ENCODE assay signal across 18 cellular contexts in the genomic region with DNA sequence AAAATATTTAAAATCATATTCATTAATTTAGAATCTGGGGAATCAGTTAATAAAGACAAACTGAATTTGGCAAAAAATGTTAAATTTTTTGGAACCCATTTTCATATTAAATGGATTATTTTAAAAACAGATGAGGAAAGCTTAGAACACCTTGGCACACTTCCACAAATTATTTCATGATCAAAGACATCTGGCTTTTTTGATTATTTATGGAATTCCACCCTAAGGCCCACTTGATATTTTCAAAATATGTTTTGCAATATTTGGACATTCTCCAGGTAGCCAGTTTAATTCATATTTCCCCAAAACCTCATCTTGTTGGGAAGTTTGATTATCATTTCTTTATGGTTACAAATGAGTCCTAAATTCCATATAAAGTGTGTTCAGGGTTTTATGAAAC.
"Had no signal": no experiment of that assay in that cellular context is flagged by ENCODE, and none has a peak within 500 bp of the region (broad histone marks: within the 10 kb centered on the region; RNA-seq: fewer than 3 reads in every experiment).

No MANE protein-coding gene starts in this region.

- DNase-seq: cortex of kidney; effector memory CD4-positive, alpha-beta T cell; gastrocnemius medialis; glutamatergic neuron; islet precursor cell; mucosa of descending colon; naive thymus-derived CD8-positive, alpha-beta T cell; posterior cingulate gyrus; stimulated activated CD4-positive, alpha-beta T cell treated with anti-CD3 and anti-CD28 coated beads, Interleukin-2, amount 100 ng/mL, for 24 hours; stimulated activated naive CD4-positive, alpha-beta T cell; stomach; substantia nigra; trophoblast cell had no signal

- H3K36me3 ChIP-seq: gastrocnemius medialis, neutrophil, stomach had no signal

- ATAC-seq: esophagus mucosa; gastrocnemius medialis; left lobe of liver; mucosa of descending colon; naive thymus-derived CD8-positive, alpha-beta T cell; sciatic nerve had no signal

- H3K4me3 ChIP-seq: gastrocnemius medialis, mucosa of descending colon, skin epidermis, stomach had no signal

- H3K9me3 ChIP-seq: gastrocnemius medialis, mucosa of descending colon, neutrophil had no signal

- H3K27ac ChIP-seq: gastrocnemius medialis, neutrophil, skin epidermis, stomach had no signal

- H3K27me3 ChIP-seq: gastrocnemius medialis, neutrophil, stomach had no signal
